ENCODE assay signal across 8 cellular contexts in genomic region chr18:741931-742512, GRCh38. TPM values are rescaled to one million over a fixed set of nuclear protein-coding genes. Genes with fewer than 3 reads are reported as not detected.
DNase-seq lines count a peak whose midpoint lies in the region; ATAC-seq and TF ChIP-seq lines count a peak whose summit lies in the region.

No MANE protein-coding gene starts in this region.

- no peaks in the 10 kb centered on the region for H3K9me2 ChIP-seq in DOHH2 (replicated peaks; ENCODE audit: control insufficient read depth, low read length)
- no peaks in the 10 kb centered on the region for H3K9me2 ChIP-seq in PC-3 (replicated peaks; ENCODE audit: low read length)

- intact Hi-C loops in PC-3 (cut with micrococcal nuclease), result loop anchor here (1.0 to 5.0 kb wide), 3 partner anchors 70 to 97 kb away; partner anchors contain the start of gene YES1

- H3K27me3 ChIP-seq in DOHH2 (ENCODE audit: control insufficient read depth, low read length), result peaks cover 4% of the 10 kb centered on the region; the same call in 1 of the 2 replicates
- no peaks in the 10 kb centered on the region for H3K27me3 ChIP-seq in PC-3 (ENCODE audit: low read length)

- no peak overlapping the region for H3K27ac ChIP-seq in DOHH2 (ENCODE audit: low read depth, low read length)
- no peak overlapping the region for H3K27ac ChIP-seq in PC-3 (ENCODE audit: low read length)

- POLR2A ChIA-PET in PC-3 (lab: Charles Lee; ENCODE audit: unreplicated experiment), result no interaction called here

- no peak overlapping the region for H3K4me3 ChIP-seq in DOHH2 (ENCODE audit: low read length)
- no peak overlapping the region for H3K4me3 ChIP-seq in PC-3 (ENCODE audit: low read length)

- H3K4me2 ChIP-seq in DOHH2 (ENCODE audit: low read length), result no peak overlapping the region
- H3K4me2 ChIP-seq in PC-3 (ENCODE audit: low read length), result no peak overlapping the region

- no peaks in the 10 kb centered on the region for H3K4me1 Mint-ChIP-seq in memory B cell

- no peaks in the 10 kb centered on the region for H3K4me1 ChIP-seq in DOHH2 (ENCODE audit: control insufficient read depth, low read length)
- H3K4me1 ChIP-seq in PC-3 (ENCODE audit: insufficient read depth, low read length), result no peaks in the 10 kb centered on the region

- BruUV-seq in PC-3 (replicated peaks; lab: Mats Ljungman, UMichigan), result no TSS peak

- H3K27me3 Mint-ChIP-seq in memory B cell, result no peaks in the 10 kb centered on the region

- H3K36me3 ChIP-seq in DOHH2 (ENCODE audit: control insufficient read depth, low read length), result no peaks in the 10 kb centered on the region
- peaks cover 26% of the 10 kb centered on the region; the same call in 1 of the 2 replicates for H3K36me3 ChIP-seq in PC-3 (ENCODE audit: low read depth, low read length)

- H3K9me3 ChIP-seq in DOHH2 (ENCODE audit: control insufficient read depth, insufficient read depth, low read length) (no peaks in the 10 kb centered on the region), PC-3 (ENCODE audit: low read length) (no peaks in the 10 kb centered on the region)

- H3K9me3 Mint-ChIP-seq in memory B cell, result no peaks in the 10 kb centered on the region

- no peaks in the 10 kb centered on the region for H3K36me3 Mint-ChIP-seq in memory B cell

- H3F3A ChIP-seq in DOHH2 (ENCODE audit: control insufficient read depth, insufficient read depth), result no peaks in the 10 kb centered on the region
- H3F3A ChIP-seq in PC-3 (ENCODE audit: low read length, unreplicated experiment), result no peaks in the 10 kb centered on the region

- CTCF ChIA-PET in PC-3 (lab: Charles Lee), result interaction anchor here (1.4 kb wide), 1 partner anchor 97 kb away, joined by 6 read pairs; no protein-coding TSS in a partner anchor

- DNase-seq in HPDE6-E6E7 (ENCODE audit: extremely low spot score) (peak; percentile 29), PC-3 (peak; percentile 53), dermis microvascular lymphatic vessel endothelial cell (ENCODE audit: low read depth in 2 of 2) (peak; percentile 55 to 74), memory B cell (ENCODE audit: low spot score in 2 of 2) (peak in 1 of 2 donors; percentile 0), GDM1 (lab: John Stamatoyannopoulos, UW) (no peak), occipital lobe (lab: John Stamatoyannopoulos, UW) (no peak)

- no peak overlapping the region for H3K4me3 Mint-ChIP-seq in memory B cell

- peak; percentile 75 for ATAC-seq in GM19467 (IDR thresholded peaks at IDR 0.05; ENCODE audit: unreplicated experiment)
- peak; percentile 81 for ATAC-seq in PC-3
- ATAC-seq in memory B cell (ENCODE audit: low read depth), result peak; percentile 60

- no peak overlapping the region for H2AFZ ChIP-seq in PC-3 (ENCODE audit: low read length)

- H3K9ac ChIP-seq in PC-3 (ENCODE audit: low read length), result no peak overlapping the region

- peak; percentile 60 for TF ChIP-seq CTCF in DOHH2 (IDR thresholded peaks at IDR 0.05; ENCODE audit: low read depth, low read length, poor library complexity, severe bottlenecking)
- TF ChIP-seq CTCF in PC-3 (conservative IDR thresholded peaks at IDR 0.05; ENCODE audit: low read depth, low read length), result peak; percentile 86

- H3K27ac Mint-ChIP-seq in memory B cell, result no peak overlapping the region

- no peaks in the 10 kb centered on the region for H3K79me2 ChIP-seq in DOHH2 (ENCODE audit: control insufficient read depth, low read length)
- H3K79me2 ChIP-seq in PC-3 (ENCODE audit: low read length), result no peaks in the 10 kb centered on the region

- H4K20me1 ChIP-seq in DOHH2 (ENCODE audit: control insufficient read depth, insufficient read depth, low read depth, low read length), result no peaks in the 10 kb centered on the region
- H4K20me1 ChIP-seq in PC-3 (ENCODE audit: low read length), result no peaks in the 10 kb centered on the region

RNA-seq across cellular contexts. Expression of gene ENOSF1, which starts 29.6 kb away (rescaled TPM):
- total RNA-seq in PC-3 (2014; rRNA removed), result 44.2 and 61.0 TPM in 2 replicates
- total RNA-seq in dermis microvascular lymphatic vessel endothelial cell, result 19.3 and 20.7 TPM in 2 replicates
- total RNA-seq in occipital lobe, result 2.7 TPM

Comparison
In these comparisons a context has a peak if more than half of its experiments do, and no peak if none do; other contexts are left out.
1. DNase-seq: peak in HPDE6-E6E7 (single experiment), PC-3 (single experiment) and dermis microvascular lymphatic vessel endothelial cell (2 of 2); none in GDM1 (single experiment) and occipital lobe (single experiment).
2. Peak in every context shown above with its lines, with median percentiles within 50 percentile points of each other: ATAC-seq.